Comparison of ENCODE assay signal across 8 cellular contexts in the genomic region with DNA sequence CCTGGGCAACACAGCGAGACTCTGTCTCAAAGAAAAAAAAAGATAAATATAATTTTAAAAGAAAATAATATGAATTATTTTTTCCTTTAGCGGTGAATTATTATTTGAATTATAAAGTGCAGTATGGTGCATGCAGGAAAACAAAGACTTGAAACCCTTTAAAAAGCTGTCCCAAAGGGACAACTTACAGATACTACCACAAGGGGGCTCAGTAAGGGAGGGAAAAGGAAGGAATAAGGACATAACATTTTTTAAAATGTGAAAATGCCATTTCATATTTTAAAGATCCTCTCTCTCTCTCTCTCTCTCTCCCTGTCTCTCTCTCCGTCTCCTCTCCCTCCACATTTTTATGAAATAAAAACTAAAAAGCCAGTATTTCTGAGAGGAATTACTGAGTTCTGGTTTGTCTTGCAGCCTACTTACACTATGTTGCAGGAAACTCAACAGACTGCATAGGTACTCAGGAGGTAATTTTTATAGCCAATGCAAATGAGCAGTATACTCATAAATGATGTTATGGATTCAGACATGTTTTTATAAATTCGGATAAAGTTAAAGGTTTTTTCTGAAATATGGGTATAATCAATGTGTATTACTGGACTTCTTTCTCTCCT.
DNase-seq lines count a peak whose midpoint lies in the region; ATAC-seq and TF ChIP-seq lines count a peak whose summit lies in the region.

No MANE protein-coding gene starts in this region.

- H3K27me3 Mint-ChIP-seq in glutamatergic neuron (ENCODE audit: unreplicated experiment): no peaks in the 10 kb centered on the region
- peaks cover 0 to 3% of the 10 kb centered on the region in 2 donors for H3K27me3 Mint-ChIP-seq in T-cell

- no peaks in the 10 kb centered on the region for H3K4me1 Mint-ChIP-seq in glutamatergic neuron (ENCODE audit: low read depth, unreplicated experiment)
- peaks cover 0 to 3% (median 2%) of the 10 kb centered on the region in 3 donors for H3K4me1 Mint-ChIP-seq in T-cell

- H3K36me3 ChIP-seq in SK-N-SH (replicated peaks in 1 of 2; ENCODE audit: control insufficient read depth in 1 of 2, insufficient read depth in 2 of 2, low read length in 1 of 2) (peaks cover 0 to under 1% of the 10 kb centered on the region in 2 experiments), Peyer's patch (no peaks in the 10 kb centered on the region)

- H3K9me3 ChIP-seq in AG04450 (ENCODE audit: control insufficient read depth, insufficient read depth, low read length) (no peaks in the 10 kb centered on the region), SK-N-SH (no peaks in the 10 kb centered on the region; the same call in 1 of the 2 replicates), Peyer's patch (no peaks in the 10 kb centered on the region)

- H3K4me1 ChIP-seq in SK-N-SH (ENCODE audit: control insufficient read depth in 1 of 2, insufficient read depth in 2 of 2, low read depth in 1 of 2, low read length in 1 of 2): peaks cover 0 to 6% of the 10 kb centered on the region in 2 experiments; a peak in 2 of 4 replicates
- H3K4me1 ChIP-seq in Peyer's patch: no peaks in the 10 kb centered on the region

- ATAC-seq in GM18502 (IDR thresholded peaks at IDR 0.05; ENCODE audit: poor library complexity, unreplicated experiment): peak; percentile 75
- ATAC-seq in T-cell (replicated peaks in 1 of 4): no peak
- no peak for ATAC-seq in omental fat pad (ENCODE audit: low FRiP score)

- H2AFZ ChIP-seq in SK-N-SH (ENCODE audit: low read depth): peak overlapping the region; percentile 76; the same call in 1 of the 2 replicates

- no peak overlapping the region for H3K4me2 ChIP-seq in SK-N-SH

- TF ChIP-seq EP300 in SK-N-SH (IDR thresholded peaks at IDR 0.05; ENCODE audit: borderline replicate concordance in 1 of 2, low read depth in 1 of 2, low read length in 1 of 2): no peak

- H3K79me2 ChIP-seq in SK-N-SH (ENCODE audit: insufficient read depth): no peaks in the 10 kb centered on the region

- CTCF ChIA-PET in AG04450 (lab: Charles Lee) (interaction anchor here (1.0 to 3.4 kb wide), 4 partner anchors 12 to 478 kb away, joined by 3 to 27 read pairs (median 6); no protein-coding TSS in a partner anchor), SK-N-SH (lab: Yijun Ruan, JAX) (interaction anchor here (0.8 to 3.0 kb wide), 4 partner anchors 17 to 435 kb away, joined by 3 to 9 read pairs (median 4); no protein-coding TSS in a partner anchor), T-cell (lab: Charles Lee) (interaction anchor here in 1 of 2 donors (0.5 to 1.0 kb wide), 2 partner anchors 317 to 435 kb away, joined by 3 to 4 read pairs; no protein-coding TSS in a partner anchor)

- POLR2A ChIA-PET in AG04450 (lab: Yijun Ruan, JAX): no interaction called here
- POLR2A ChIA-PET in SK-N-SH (lab: Yijun Ruan, JAX): no interaction called here
- POLR2A ChIA-PET in T-cell (lab: Charles Lee): no interaction called here

- no peak overlapping the region for H3K9ac ChIP-seq in SK-N-SH

- H3K9me3 Mint-ChIP-seq in glutamatergic neuron (ENCODE audit: unreplicated experiment) (no peaks in the 10 kb centered on the region), T-cell (no peaks in the 10 kb centered on the region)

- H3F3A ChIP-seq in SK-N-SH (replicated peaks; ENCODE audit: insufficient read depth): no peaks in the 10 kb centered on the region

- DNase-seq in AG04450 (ENCODE audit: low read depth, low spot score) (no peak), HS-5 (ENCODE audit: low read depth) (peak; percentile 24), SK-N-SH (peak; percentile 4), glutamatergic neuron (no peak), T-cell (no peak), omental fat pad (ENCODE audit: low spot score) (no peak), Peyer's patch (no peak)

- no peaks in the 10 kb centered on the region for H3K27me3 ChIP-seq in AG04450 (ENCODE audit: control insufficient read depth, insufficient read depth, low read length)
- H3K27me3 ChIP-seq in SK-N-SH (ENCODE audit: insufficient read depth): no peaks in the 10 kb centered on the region
- no peaks in the 10 kb centered on the region for H3K27me3 ChIP-seq in Peyer's patch

- no peaks in the 10 kb centered on the region for H3K36me3 Mint-ChIP-seq in glutamatergic neuron (ENCODE audit: unreplicated experiment)
- H3K36me3 Mint-ChIP-seq in T-cell: no peaks in the 10 kb centered on the region

- peak; percentile 53 for TF ChIP-seq RAD21 in SK-N-SH (IDR thresholded peaks at IDR 0.05; ENCODE audit: low read length)

- WGBS in SK-N-SH (ENCODE audit: low lambda C conversion rate): 30% methylated on average over 4 of the region's 4 CpGs

- H3K27ac Mint-ChIP-seq in glutamatergic neuron (ENCODE audit: unreplicated experiment): no peak overlapping the region
- no peak overlapping the region for H3K27ac Mint-ChIP-seq in T-cell

- no peak for TF ChIP-seq POLR2A in Peyer's patch (IDR thresholded peaks at IDR 0.05)

- H3K27ac ChIP-seq in AG04450 (ENCODE audit: low read depth, low read length) (no peak overlapping the region), SK-N-SH (ENCODE audit: low read depth in 2 of 2, low read length in 1 of 2) (no peak overlapping the region), Peyer's patch (no peak overlapping the region)

- H3K9me2 ChIP-seq in SK-N-SH: 0 out of 2 replicates have a peak, but pooled peaks cover 2% of the 10 kb centered on the region

- TF ChIP-seq CTCF in AG04450 (IDR thresholded peaks at IDR 0.05; ENCODE audit: low read depth, low read length) (peak; percentile 83), SK-N-SH (IDR thresholded peaks at IDR 0.05) (peak; percentile 68), glutamatergic neuron (IDR thresholded peaks at IDR 0.05; ENCODE audit: partially characterized antibody, unreplicated experiment) (peak; percentile 82), omental fat pad (IDR thresholded peaks at IDR 0.05) (no peak), Peyer's patch (IDR thresholded peaks at IDR 0.05) (peak in 2 of 6 experiments; percentile 25 to 39)

- no peak overlapping the region for H3K4me3 ChIP-seq in AG04450 (ENCODE audit: low read depth, low read length)
- peak overlapping the region in 1 of 2 experiments; percentile 37; a peak in 1 of 4 replicates for H3K4me3 ChIP-seq in SK-N-SH (ENCODE audit: low read depth in 2 of 2, low read length in 1 of 2)
- H3K4me3 ChIP-seq in Peyer's patch: no peak overlapping the region

- no peaks in the 10 kb centered on the region for H4K20me1 ChIP-seq in SK-N-SH (ENCODE audit: insufficient read depth)

- H3K4me3 Mint-ChIP-seq in glutamatergic neuron (ENCODE audit: unreplicated experiment): no peak overlapping the region
- no peak overlapping the region for H3K4me3 Mint-ChIP-seq in T-cell

TF ChIP-seq in SK-N-SH, 30 proteins besides CTCF, POLR2A, EP300 and RAD21:
- TF ChIP-seq POLR2AphosphoS5 (IDR thresholded peaks at IDR 0.05; ENCODE audit: low read depth, low read length) (no peak), SMC3 (IDR thresholded peaks at IDR 0.05; ENCODE audit: low read depth, low read length) (peak; percentile 41; the same call in 1 of the 2 replicates), IRF3 (IDR thresholded peaks at IDR 0.05; ENCODE audit: low read depth, low read length) (no peak)

Comparison
In these comparisons a context has a peak if more than half of its experiments do, and no peak if none do; other contexts are left out.
1. DNase-seq: peak in HS-5 (single experiment) and SK-N-SH (single experiment); none in AG04450 (single experiment), glutamatergic neuron (single experiment), T-cell (0 of 34), omental fat pad (single experiment) and Peyer's patch (0 of 3).
2. CTCF ChIP-seq: peak in AG04450 (single experiment), SK-N-SH (single experiment) and glutamatergic neuron (single experiment); none in omental fat pad (0 of 3).